Comparison of ENCODE assay signal across 8 cellular contexts in the genomic region with DNA sequence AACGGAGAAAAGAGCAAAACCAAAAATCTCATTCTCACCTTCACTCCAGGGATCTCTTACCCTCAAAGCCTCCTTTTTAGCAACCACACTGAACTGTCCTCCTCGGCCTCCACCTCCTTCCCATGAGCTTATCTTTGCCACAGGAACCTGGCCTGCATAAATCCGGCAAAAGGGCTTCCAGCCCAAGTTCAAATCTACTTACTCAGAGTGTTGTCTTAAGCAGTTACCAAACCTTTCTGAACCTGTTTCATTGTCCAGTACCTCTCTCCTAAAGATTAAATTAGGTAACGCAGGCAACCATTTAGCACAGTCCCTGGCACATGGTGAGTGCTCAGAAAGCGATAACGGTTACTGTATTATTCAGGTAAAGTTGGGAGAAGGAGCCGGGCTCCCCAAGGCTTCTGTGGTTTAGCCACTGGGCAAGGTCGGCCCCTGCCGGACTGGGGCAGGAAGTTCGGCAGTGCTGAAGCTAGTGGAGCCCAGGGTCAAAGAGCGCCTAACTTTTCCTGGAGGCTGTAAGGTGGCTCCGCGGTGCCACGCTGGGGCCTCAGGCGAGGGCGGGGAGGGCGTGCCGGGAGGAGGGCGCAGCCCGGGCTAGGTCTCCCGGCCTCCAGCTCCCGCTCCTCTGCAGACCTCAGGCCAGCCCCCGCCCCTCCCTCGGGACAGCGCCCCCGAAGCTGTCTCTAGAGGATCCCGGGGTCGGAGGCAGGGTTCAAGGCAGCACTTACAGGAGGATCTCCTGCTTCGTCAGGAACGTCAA. TPM values are rescaled to one million over a fixed set of nuclear protein-coding genes. Genes with fewer than 3 reads are reported as not detected.
A peak's percentile ranks its signal among the peaks of the same experiment; 100 is the strongest.
DNase-seq lines count a peak whose midpoint lies in the region; ATAC-seq and TF ChIP-seq lines count a peak whose summit lies in the region.

No MANE protein-coding gene starts in this region.

- 1 to 2% methylated on average over 28 to 30 of the region's 30 CpGs for WGBS in aorta, 2 donors

- peak overlapping the region; percentile 93 to 99 (median 94) for H3K27ac ChIP-seq in Peyer's patch
- peak overlapping the region in 1 of 2 donors; percentile 83 for H3K27ac ChIP-seq in aorta (ENCODE audit: low read depth in 1 of 2, low read length in 2 of 2)

- no peak for DNase-seq in AG09319 (ENCODE audit: extremely low read depth, low read depth)
- peak; percentile 59 to 93 (median 90) for DNase-seq in Peyer's patch
- peak; percentile 37 to 50 (median 38) for DNase-seq in activated naive CD4-positive, alpha-beta T cell (lab: John Stamatoyannopoulos, UW)
- DNase-seq in glutamatergic neuron, result peak; percentile 55
- peak; percentile 87 for DNase-seq in posterior vena cava (ENCODE audit: low spot score)
- peak; percentile 81 to 84 for DNase-seq in aorta

- peak overlapping the region; percentile 63 for H3K4me3 Mint-ChIP-seq in glutamatergic neuron (ENCODE audit: unreplicated experiment)

- peak; percentile 28 to 52 for TF ChIP-seq POLR2A in Peyer's patch (IDR thresholded peaks at IDR 0.05)

- H3K9me3 Mint-ChIP-seq in glutamatergic neuron (ENCODE audit: unreplicated experiment), result peaks cover 7% of the 10 kb centered on the region

- peaks cover 11% of the 10 kb centered on the region for H3K36me3 Mint-ChIP-seq in glutamatergic neuron (ENCODE audit: unreplicated experiment)

- H3K27me3 ChIP-seq in Peyer's patch (no peaks in the 10 kb centered on the region), aorta (ENCODE audit: control insufficient read depth in 1 of 2, insufficient read depth in 2 of 2, low read length in 1 of 2) (no peaks in the 10 kb centered on the region)

- H3K36me3 ChIP-seq in Peyer's patch, result peaks cover 0 to 50% (median 0%) of the 10 kb centered on the region in 3 donors
- no peaks in the 10 kb centered on the region for H3K36me3 ChIP-seq in aorta (ENCODE audit: control insufficient read depth in 1 of 2, insufficient read depth in 2 of 2, low read length in 1 of 2)

- H3K4me1 ChIP-seq in Peyer's patch (peaks cover 5 to 54% (median 20%) of the 10 kb centered on the region in 4 donors), aorta (ENCODE audit: control insufficient read depth in 1 of 2, insufficient read depth in 2 of 2, low read length in 2 of 2) (no peaks in the 10 kb centered on the region)

- ATAC-seq in GM18867 (IDR thresholded peaks at IDR 0.05; ENCODE audit: unreplicated experiment), result peak; percentile 31
- peak; percentile 26 for ATAC-seq in HG03103 (IDR thresholded peaks at IDR 0.05; ENCODE audit: low read depth, unreplicated experiment)
- ATAC-seq in aorta (ENCODE audit: low FRiP score), result peak; percentile 73

- peaks cover 3% of the 10 kb centered on the region for H3K4me1 Mint-ChIP-seq in glutamatergic neuron (ENCODE audit: low read depth, unreplicated experiment)

- H3K9me3 ChIP-seq in Peyer's patch (no peaks in the 10 kb centered on the region), aorta (ENCODE audit: control insufficient read depth, low read length) (no peaks in the 10 kb centered on the region)

- H3K27me3 Mint-ChIP-seq in glutamatergic neuron (ENCODE audit: unreplicated experiment), result peaks cover 11% of the 10 kb centered on the region

- intact Hi-C loops in posterior vena cava (cut with DNase I) (loop anchor here in 1 of 2 donors (10.0 kb wide), 1 partner anchor 478 kb away; a partner anchor contains a TSS), aorta (cut with DNase I) (loop anchor here in 1 of 2 donors (5.0 kb wide), 1 partner anchor 34 kb away; a partner anchor contains a TSS)

- no peak overlapping the region for H3K27ac Mint-ChIP-seq in glutamatergic neuron (ENCODE audit: unreplicated experiment)

- H3K4me3 ChIP-seq in Peyer's patch (peak overlapping the region; percentile 66 to 91 (median 72)), aorta (ENCODE audit: low read length in 2 of 2) (peak overlapping the region; percentile 58 to 76)

- TF ChIP-seq CTCF in AG09319 (IDR thresholded peaks at IDR 0.05; ENCODE audit: low read depth, low read length) (peak; percentile 55), Peyer's patch (IDR thresholded peaks at IDR 0.05) (peak in 4 of 6 experiments; percentile 15 to 84 (median 80)), glutamatergic neuron (IDR thresholded peaks at IDR 0.05; ENCODE audit: partially characterized antibody, unreplicated experiment) (no peak)

RNA-seq across cellular contexts. Expression of a gene that starts 0.6 kb away (rescaled TPM):
- 100 to 1,000 TPM in 3 of 4 donors, 10 to 100 TPM in 1; 71.0 to 166 (median 130) TPM for total RNA-seq in Peyer's patch
- total RNA-seq in glutamatergic neuron (ENCODE audit: unreplicated experiment), result 8.0 TPM
- 10 to 100 TPM; 37.5 to 41.6 TPM for total RNA-seq in posterior vena cava
- total RNA-seq in aorta, result 10 to 100 TPM; 35.5 to 54.7 TPM
- 100 to 1,000 TPM in 1 of 2 donors, 10 to 100 TPM in 1; 94.2 to 128 TPM for polyA plus RNA-seq in aorta

RNA-seq across cellular contexts. Expression of a gene that starts 0.9 kb away (rescaled TPM):
- total RNA-seq in Peyer's patch (10 to 100 TPM in 3 of 4 donors, 1 to 10 TPM in 1; 8.3 to 24.0 (median 19.6) TPM), glutamatergic neuron (ENCODE audit: unreplicated experiment) (7.4 TPM), posterior vena cava (1 to 10 TPM; 4.1 to 5.9 TPM), aorta (1 to 10 TPM; 3.3 to 7.1 TPM)
- polyA plus RNA-seq in aorta, result 1 to 10 TPM; 1.3 to 2.1 TPM

RNA-seq across cellular contexts. Expression of a gene that starts 16.2 kb away (rescaled TPM):
- total RNA-seq in Peyer's patch (not detected), glutamatergic neuron (ENCODE audit: unreplicated experiment) (not detected), posterior vena cava (not detected), aorta (not detected)
- polyA plus RNA-seq in aorta, result not detected

RNA-seq across cellular contexts. Expression of a gene that starts 32.0 kb away (rescaled TPM):
- total RNA-seq in Peyer's patch, result 100 to 1,000 TPM in 2 of 4 donors, 10 to 100 TPM in 2; 63.2 to 147 (median 91.3) TPM
- 31.8 TPM for total RNA-seq in glutamatergic neuron (ENCODE audit: unreplicated experiment)
- 10 to 100 TPM; 21.1 to 22.7 TPM for total RNA-seq in posterior vena cava
- 10 to 100 TPM; 19.5 to 30.4 TPM for total RNA-seq in aorta
- 10 to 100 TPM in 1 of 2 donors, 1 to 10 TPM in 1; 9.7 to 10.8 TPM for polyA plus RNA-seq in aorta

RNA-seq across cellular contexts. Expression of a gene that starts 32.4 kb away (rescaled TPM):
- total RNA-seq in Peyer's patch (10 to 100 TPM; 33.5 to 48.7 (median 39.2) TPM), glutamatergic neuron (ENCODE audit: unreplicated experiment) (156 TPM), posterior vena cava (10 to 100 TPM; 81.6 to 89.7 TPM), aorta (10 to 100 TPM; 75.6 to 81.5 TPM)
- 100 to 1,000 TPM in 1 of 2 donors, 10 to 100 TPM in 1; 87.9 to 120 TPM for polyA plus RNA-seq in aorta
